ENCODE assay signal across 1 cellular context in genomic region chr22:46538816-46539163, GRCh38.
TF ChIP-seq lines count a peak whose summit lies in the region.

No MANE protein-coding gene starts in this region.

TF ChIP-seq in SK-N-SH, 30 proteins besides CTCF, POLR2A, EP300 and RAD21 (continued from another document):
- TF ChIP-seq, protein P1, sequence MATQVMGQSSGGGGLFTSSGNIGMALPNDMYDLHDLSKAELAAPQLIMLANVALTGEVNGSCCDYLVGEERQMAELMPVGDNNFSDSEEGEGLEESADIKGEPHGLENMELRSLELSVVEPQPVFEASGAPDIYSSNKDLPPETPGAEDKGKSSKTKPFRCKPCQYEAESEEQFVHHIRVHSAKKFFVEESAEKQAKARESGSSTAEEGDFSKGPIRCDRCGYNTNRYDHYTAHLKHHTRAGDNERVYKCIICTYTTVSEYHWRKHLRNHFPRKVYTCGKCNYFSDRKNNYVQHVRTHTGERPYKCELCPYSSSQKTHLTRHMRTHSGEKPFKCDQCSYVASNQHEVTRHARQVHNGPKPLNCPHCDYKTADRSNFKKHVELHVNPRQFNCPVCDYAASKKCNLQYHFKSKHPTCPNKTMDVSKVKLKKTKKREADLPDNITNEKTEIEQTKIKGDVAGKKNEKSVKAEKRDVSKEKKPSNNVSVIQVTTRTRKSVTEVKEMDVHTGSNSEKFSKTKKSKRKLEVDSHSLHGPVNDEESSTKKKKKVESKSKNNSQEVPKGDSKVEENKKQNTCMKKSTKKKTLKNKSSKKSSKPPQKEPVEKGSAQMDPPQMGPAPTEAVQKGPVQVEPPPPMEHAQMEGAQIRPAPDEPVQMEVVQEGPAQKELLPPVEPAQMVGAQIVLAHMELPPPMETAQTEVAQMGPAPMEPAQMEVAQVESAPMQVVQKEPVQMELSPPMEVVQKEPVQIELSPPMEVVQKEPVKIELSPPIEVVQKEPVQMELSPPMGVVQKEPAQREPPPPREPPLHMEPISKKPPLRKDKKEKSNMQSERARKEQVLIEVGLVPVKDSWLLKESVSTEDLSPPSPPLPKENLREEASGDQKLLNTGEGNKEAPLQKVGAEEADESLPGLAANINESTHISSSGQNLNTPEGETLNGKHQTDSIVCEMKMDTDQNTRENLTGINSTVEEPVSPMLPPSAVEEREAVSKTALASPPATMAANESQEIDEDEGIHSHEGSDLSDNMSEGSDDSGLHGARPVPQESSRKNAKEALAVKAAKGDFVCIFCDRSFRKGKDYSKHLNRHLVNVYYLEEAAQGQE (IDR thresholded peaks at IDR 0.05; ENCODE audit: low read depth, low read length): no peak
- TF ChIP-seq, protein P2, sequence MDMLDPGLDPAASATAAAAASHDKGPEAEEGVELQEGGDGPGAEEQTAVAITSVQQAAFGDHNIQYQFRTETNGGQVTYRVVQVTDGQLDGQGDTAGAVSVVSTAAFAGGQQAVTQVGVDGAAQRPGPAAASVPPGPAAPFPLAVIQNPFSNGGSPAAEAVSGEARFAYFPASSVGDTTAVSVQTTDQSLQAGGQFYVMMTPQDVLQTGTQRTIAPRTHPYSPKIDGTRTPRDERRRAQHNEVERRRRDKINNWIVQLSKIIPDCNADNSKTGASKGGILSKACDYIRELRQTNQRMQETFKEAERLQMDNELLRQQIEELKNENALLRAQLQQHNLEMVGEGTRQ (IDR thresholded peaks at IDR 0.05; ENCODE audit: borderline replicate concordance, low read depth, low read length): no peak
- TF ChIP-seq RXRA (IDR thresholded peaks at IDR 0.05; ENCODE audit: borderline replicate concordance, low read depth): no peak
- no peak for TF ChIP-seq NFIC (IDR thresholded peaks at IDR 0.05; ENCODE audit: borderline replicate concordance)
- TF ChIP-seq TEAD4 (IDR thresholded peaks at IDR 0.05; ENCODE audit: borderline replicate concordance, insufficient read depth): no peak
- no peak for TF ChIP-seq FOXJ3 (CRISPR knock-in tag; IDR thresholded peaks at IDR 0.05)
- TF ChIP-seq SMC3 (IDR thresholded peaks at IDR 0.05; ENCODE audit: low read depth, low read length): no peak
